In genomic region chr1:157878059-157878458, GRCh38 we compare ENCODE assay signal across 8 cellular contexts. TPM values are rescaled to one million over a fixed set of nuclear protein-coding genes. Genes with fewer than 3 reads are reported as not detected.
DNase-seq lines count a peak whose midpoint lies in the region; ATAC-seq and TF ChIP-seq lines count a peak whose summit lies in the region.

No MANE protein-coding gene starts in this region.

- ATAC-seq in foreskin keratinocyte = peak; percentile 54
- no peak for ATAC-seq in GM19397 (IDR thresholded peaks at IDR 0.05; ENCODE audit: unreplicated experiment)

- H2AFZ ChIP-seq in GM23248 (no peak overlapping the region), PC-9 (no peak overlapping the region)

- in situ Hi-C loops in GM23248 (cut with MboI) = no loop called here
- in situ Hi-C loops in transverse colon (cut with MboI; ENCODE audit: low pct_ligation_motif_present in 1 of 4, low pct_unique_long_range_greater_than_20kb in 1 of 4, low sequenced_read_pairs in 3 of 4) = no loop called here

- H3F3A ChIP-seq in GM23248 (ENCODE audit: insufficient read depth) = no peaks in the 10 kb centered on the region
- H3F3A ChIP-seq in PC-9 (ENCODE audit: insufficient read depth, low read depth) = no peaks in the 10 kb centered on the region

- H3K4me3 ChIP-seq in GM23248 (no peak overlapping the region), PC-9 (no peak overlapping the region), transverse colon (no peak overlapping the region)

- H3K9me2 ChIP-seq in GM23248 (ENCODE audit: insufficient read depth) (no peaks in the 10 kb centered on the region), PC-9 (ENCODE audit: insufficient read depth) (no peaks in the 10 kb centered on the region)

- no peak for TF ChIP-seq EP300 in transverse colon (IDR thresholded peaks at IDR 0.05; ENCODE audit: low read depth)

- H3K27me3 ChIP-seq in GM23248 (replicated peaks; ENCODE audit: insufficient read depth) (peaks cover 16% of the 10 kb centered on the region; the same call in 1 of the 2 replicates), PC-9 (ENCODE audit: insufficient read depth, low read depth) (peaks cover 5% of the 10 kb centered on the region; the same call in 1 of the 2 replicates), foreskin keratinocyte (peaks cover 30% of the 10 kb centered on the region), transverse colon (no peaks in the 10 kb centered on the region)

- H3K4me2 ChIP-seq in GM23248 (ENCODE audit: unreplicated experiment) = no peak overlapping the region
- no peak overlapping the region for H3K4me2 ChIP-seq in PC-9

- POLR2A ChIA-PET in PC-9 (lab: Charles Lee; ENCODE audit: unreplicated experiment) = no interaction called here

- peak; percentile 50 for DNase-seq in AG08395 (ENCODE audit: low spot score)
- DNase-seq in GM23248 = peak; percentile 54
- DNase-seq in PC-9 = no peak
- DNase-seq in foreskin keratinocyte = peak in 1 of 2 donors; percentile 37
- peak; percentile 28 for DNase-seq in stromal cell of bone marrow (ENCODE audit: low read depth)
- DNase-seq in NCI-H187 treated with DMSO at 0.1 percent for 48 hours (lab: John Stamatoyannopoulos, UW) = no peak
- no peak for DNase-seq in transverse colon

- BruUV-seq in PC-9 (replicated peaks; lab: Mats Ljungman, UMichigan) = no TSS peak

- intact Hi-C loops in PC-9 (cut with micrococcal nuclease; ENCODE audit: unreplicated experiment) = loop anchor here (1.0 to 5.0 kb wide), 2 partner anchors 84 to 247 kb away; no protein-coding TSS in a partner anchor
- intact Hi-C loops in transverse colon (cut with DNase I; ENCODE audit: low total_unique reads) = no loop called here

- TF ChIP-seq CTCF in PC-9 (conservative IDR thresholded peaks at IDR 0.05) (peak; percentile 43), foreskin keratinocyte (conservative IDR thresholded peaks at IDR 0.05) (peak; percentile 58), transverse colon (IDR thresholded peaks at IDR 0.05) (peak in 2 of 5 experiments; percentile 14 to 24)

- H4K20me1 ChIP-seq in GM23248 (ENCODE audit: insufficient read depth) (no peaks in the 10 kb centered on the region), PC-9 (ENCODE audit: insufficient read depth) (no peaks in the 10 kb centered on the region)

- H3K4me1 ChIP-seq in GM23248 (ENCODE audit: insufficient read depth) = no peaks in the 10 kb centered on the region
- no peaks in the 10 kb centered on the region for H3K4me1 ChIP-seq in PC-9 (replicated peaks; ENCODE audit: insufficient read depth)
- peaks cover 3% of the 10 kb centered on the region for H3K4me1 ChIP-seq in foreskin keratinocyte
- no peaks in the 10 kb centered on the region for H3K4me1 ChIP-seq in transverse colon

- no peak for TF ChIP-seq POLR2A in transverse colon (IDR thresholded peaks at IDR 0.05)

- no peaks in the 10 kb centered on the region for H3K79me2 ChIP-seq in GM23248 (ENCODE audit: insufficient read depth)
- H3K79me2 ChIP-seq in PC-9 (ENCODE audit: low read depth) = no peaks in the 10 kb centered on the region

- H3K9ac ChIP-seq in GM23248 = no peak overlapping the region

- H3K36me3 ChIP-seq in GM23248 (ENCODE audit: low read depth) (no peaks in the 10 kb centered on the region), PC-9 (ENCODE audit: low read depth) (no peaks in the 10 kb centered on the region), transverse colon (no peaks in the 10 kb centered on the region)

- CTCF ChIA-PET in PC-9 (lab: Charles Lee) = interaction anchor here (1.0 to 1.2 kb wide), 2 partner anchors 244 to 247 kb away, joined by 3 to 5 read pairs; no protein-coding TSS in a partner anchor

- no peaks in the 10 kb centered on the region for H3K9me3 ChIP-seq in GM23248 (ENCODE audit: low read depth)
- H3K9me3 ChIP-seq in PC-9 (ENCODE audit: insufficient read depth, low read depth) = no peaks in the 10 kb centered on the region
- H3K9me3 ChIP-seq in transverse colon = no peaks in the 10 kb centered on the region

- H3K27ac ChIP-seq in GM23248 = no peak overlapping the region
- no peak overlapping the region for H3K27ac ChIP-seq in PC-9
- no peak overlapping the region for H3K27ac ChIP-seq in foreskin keratinocyte
- H3K27ac ChIP-seq in transverse colon = no peak overlapping the region

- 8 to 9% methylated on average over 4 of the region's 4 CpGs for WGBS in GM23248 (ENCODE audit: low coverage in 1 of 2, low lambda C conversion rate in 2 of 2, missing lambda C conversion rate in 2 of 2), 2 experiments
- WGBS in transverse colon (ENCODE audit: low coverage in 1 of 2), 2 donors = 0 to 33% methylated on average over 1 to 4 of the region's 4 CpGs

RNA-seq across cellular contexts. Expression of gene CD5L, which starts 36.5 kb away (rescaled TPM):
- total RNA-seq in GM23248 (2014; rRNA removed; shearing (Covaris generic)) = not detected in 2 replicates
- not detected in 2 replicates for polyA plus RNA-seq in GM23248 (2016; fragmentation: Nextera tagmentation; extraction: Ambion mirVana)
- total RNA-seq in PC-9 (2021) = not detected in 2 replicates
- total RNA-seq in foreskin keratinocyte = not detected in 2 replicates
- not detected in 2 replicates for polyA plus RNA-seq in foreskin keratinocyte
- total RNA-seq in transverse colon = not detected

RNA-seq across cellular contexts. Expression of gene FCRL1, which starts 58.1 kb away (rescaled TPM):
- total RNA-seq in GM23248 (2014; rRNA removed; shearing (Covaris generic)) = not detected in 2 replicates
- polyA plus RNA-seq in GM23248 (2016; fragmentation: Nextera tagmentation; extraction: Ambion mirVana) (not detected in 2 replicates), foreskin keratinocyte (not detected in 2 replicates)
- total RNA-seq in PC-9 (2021) (not detected in 2 replicates), foreskin keratinocyte (not detected in 2 replicates), transverse colon (10 to 100 TPM in 1 of 4 donors, 1 to 10 TPM in 1, not detected in 2; 6.4 to 12.9 TPM)

Comparison
In these comparisons a context has a peak if more than half of its experiments do, and no peak if none do; other contexts are left out.
1. DNase-seq: peak in AG08395 (single experiment), GM23248 (single experiment) and stromal cell of bone marrow (single experiment); none in PC-9 (0 of 2), NCI-H187 treated with DMSO at 0.1 percent for 48 hours (single experiment) and transverse colon (single experiment).